8 cellular contexts compared by ENCODE assay signal in genomic region chr1:217333939-217334338, GRCh38.
DNase-seq lines count a peak whose midpoint lies in the region; ATAC-seq and TF ChIP-seq lines count a peak whose summit lies in the region.
"Had no signal": no experiment of that assay in that cellular context is flagged by ENCODE, and none has a peak within 500 bp of the region (broad histone marks: within the 10 kb centered on the region; RNA-seq: fewer than 3 reads in every experiment).

No MANE protein-coding gene starts in this region.

- no peak overlapping the region for H3K4me3 ChIP-seq in GM12864 (ENCODE audit: low read depth, low read length)
- H3K4me3 ChIP-seq in Jurkat, Clone E6-1 (ENCODE audit: low read length), result no peak overlapping the region
- no peak overlapping the region for H3K4me3 ChIP-seq in SU-DHL-6 (ENCODE audit: insufficient read depth, low read length, poor library complexity, severe bottlenecking)

- H3F3A ChIP-seq in SU-DHL-6 (ENCODE audit: insufficient read depth), result no peaks in the 10 kb centered on the region

- H3K9me3 ChIP-seq in SU-DHL-6 (ENCODE audit: insufficient read depth, low read length), result no peaks in the 10 kb centered on the region

- no peak overlapping the region for H3K4me2 ChIP-seq in SU-DHL-6 (ENCODE audit: low read depth, low read length, poor library complexity, severe bottlenecking)

- H3K79me2 ChIP-seq in SU-DHL-6 (ENCODE audit: insufficient read depth, low read length), result no peaks in the 10 kb centered on the region

- no peaks in the 10 kb centered on the region for H3K36me3 ChIP-seq in SU-DHL-6 (ENCODE audit: low read length)

- no peak overlapping the region for H3K9ac ChIP-seq in SU-DHL-6 (ENCODE audit: low read length)

- no peak overlapping the region for H2AFZ ChIP-seq in SU-DHL-6 (ENCODE audit: low read depth, low read length, severe bottlenecking)

- TF ChIP-seq CTCF in GM12864 (IDR thresholded peaks at IDR 0.05; ENCODE audit: low read depth, low read length, missing control alignments), result peak; percentile 79
- TF ChIP-seq CTCF in SU-DHL-6 (IDR thresholded peaks at IDR 0.05; ENCODE audit: insufficient read depth, low read length, poor library complexity, severe bottlenecking), result peak; percentile 46

- ATAC-seq in GM21526 (IDR thresholded peaks at IDR 0.05; ENCODE audit: low FRiP score, unreplicated experiment), result peak; percentile 91

- H3K9me2 ChIP-seq in SU-DHL-6 (replicated peaks; ENCODE audit: insufficient read depth, low read length), result no peaks in the 10 kb centered on the region

- no peaks in the 10 kb centered on the region for H4K20me1 ChIP-seq in SU-DHL-6 (ENCODE audit: low read depth, low read length)

- H3K27ac ChIP-seq in SU-DHL-6 (ENCODE audit: low read depth, low read length), result no peak overlapping the region

- DNase-seq in GM12864 (ENCODE audit: low read depth), result peak; percentile 8
- DNase-seq in Jurkat, Clone E6-1 (ENCODE audit: low read depth, low spot score), result peak; percentile 10
- peak; percentile 52 for DNase-seq in inferior parietal cortex (ENCODE audit: extremely low spot score)
- no peak for DNase-seq in activated T-cell treated with anti-CD3 and anti-CD28 coated beads for 4 hours
- DNase-seq in activated CD4-positive, CD25-positive, alpha-beta regulatory T cell (lab: John Stamatoyannopoulos, UW), result no peak
- DNase-seq: activated B cell treated with CpG ODN at 0.5 μM for 24 hours had no signal

- H3K27me3 ChIP-seq in SU-DHL-6 (ENCODE audit: low read length), result no peaks in the 10 kb centered on the region

Comparison
In these comparisons a context has a peak if more than half of its experiments do, and no peak if none do; other contexts are left out.
1. DNase-seq: peak in GM12864 (single experiment), Jurkat, Clone E6-1 (single experiment) and inferior parietal cortex (single experiment); none in activated T-cell treated with anti-CD3 and anti-CD28 coated beads for 4 hours (single experiment) and activated CD4-positive, CD25-positive, alpha-beta regulatory T cell (0 of 4).